8 cellular contexts compared by ENCODE assay signal in the genomic region with DNA sequence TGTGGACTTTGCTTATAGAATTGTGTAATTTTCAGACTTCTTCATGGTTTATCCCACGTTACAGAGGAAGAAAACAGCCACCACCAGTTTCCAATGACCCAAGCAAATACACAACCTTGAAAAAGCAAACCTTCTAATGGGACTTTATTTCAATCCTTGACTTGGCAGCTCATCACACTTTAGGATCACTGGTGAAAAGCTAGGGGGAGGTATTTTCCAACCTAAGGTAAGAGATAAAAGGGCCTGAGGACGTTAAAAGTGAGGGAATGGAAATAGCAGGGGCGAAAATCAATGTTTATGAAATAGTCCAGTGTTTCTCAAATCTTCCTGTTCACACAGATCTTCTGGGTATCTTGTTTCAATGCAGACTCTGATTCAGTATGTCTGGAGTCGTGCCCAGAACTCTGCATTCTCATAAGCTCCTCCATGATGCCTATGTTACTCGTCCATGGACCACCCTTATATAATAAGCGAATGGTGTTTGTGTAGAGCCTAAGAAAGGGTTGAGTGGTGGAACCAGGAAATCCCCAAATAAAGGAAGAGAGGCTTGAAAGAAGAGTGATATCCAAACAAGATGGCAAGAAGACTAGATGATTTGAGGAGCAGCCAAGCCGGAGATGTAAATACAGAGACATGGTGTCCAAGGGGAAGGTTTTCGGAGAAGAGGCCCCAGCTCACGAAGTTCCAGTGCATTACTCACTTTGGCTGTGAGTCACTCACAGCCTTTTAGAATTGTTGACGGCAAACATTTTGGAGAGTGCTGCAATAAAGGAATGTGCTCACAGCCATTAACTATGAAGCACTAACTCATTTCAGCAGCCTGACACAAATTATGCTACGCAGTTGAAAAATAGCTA.
DNase-seq lines count a peak whose midpoint lies in the region; FAIRE-seq and TF ChIP-seq lines count a peak whose summit lies in the region.

No MANE protein-coding gene starts in this region.

- H4K91ac ChIP-seq in trophoblast cell (ENCODE audit: low read depth, low read length): no peak overlapping the region

- no peak overlapping the region for H3K23ac ChIP-seq in trophoblast cell (ENCODE audit: low read length)

- TF ChIP-seq RAD21 in SK-N-SH (IDR thresholded peaks at IDR 0.05; ENCODE audit: low read length): no peak

- H2BK12ac ChIP-seq in trophoblast cell (ENCODE audit: low read length): no peak overlapping the region

- H2BK5ac ChIP-seq in trophoblast cell (ENCODE audit: low read depth, low read length, poor library complexity): no peak overlapping the region

- no peak overlapping the region for H4K12ac ChIP-seq in trophoblast cell (ENCODE audit: low read depth, low read length)

- H3K4me2 ChIP-seq in SK-N-SH (peak overlapping the region; percentile 64), trophoblast cell (ENCODE audit: low read length) (no peak overlapping the region)

- peaks cover 22% of the 10 kb centered on the region for H3F3A ChIP-seq in SK-N-SH (replicated peaks; ENCODE audit: insufficient read depth)

- H3K14ac ChIP-seq in trophoblast cell (ENCODE audit: low read length): no peak overlapping the region

- H3K9me2 ChIP-seq in SK-N-SH: no peaks in the 10 kb centered on the region

- TF ChIP-seq CTCF in BJ (IDR thresholded peaks at IDR 0.05; ENCODE audit: insufficient read depth, low read depth, low read length) (0 out of 2 replicates have a peak, but pooled peaks have one; percentile 4), SK-N-SH (IDR thresholded peaks at IDR 0.05) (no peak)

- H2AFZ ChIP-seq in SK-N-SH (ENCODE audit: low read depth) (peak overlapping the region; percentile 70; the same call in 1 of the 2 replicates), trophoblast cell (ENCODE audit: insufficient read depth, low read length, poor library complexity) (no peak overlapping the region)

- peak overlapping the region; percentile 28; the same call in 1 of the 2 replicates for H3K9ac ChIP-seq in SK-N-SH
- no peak overlapping the region for H3K9ac ChIP-seq in trophoblast cell (ENCODE audit: low read length)

- WGBS in SK-N-SH (ENCODE audit: low lambda C conversion rate): 18% methylated on average over 11 of the region's 11 CpGs
- no CpG with 5 or more reads among the region's 11 CpGs for WGBS in trophoblast cell (ENCODE audit: extremely low coverage, insufficient coverage, insufficient read length)

- no peak overlapping the region for H3K4ac ChIP-seq in trophoblast cell (ENCODE audit: low read depth, low read length)

- no peak overlapping the region for H4K8ac ChIP-seq in trophoblast cell (ENCODE audit: low read depth, low read length)

- no peak overlapping the region for H3K4me3 ChIP-seq in BJ (ENCODE audit: low read depth, low read length)
- peak overlapping the region in 1 of 2 experiments; percentile 9; a peak in 1 of 4 replicates for H3K4me3 ChIP-seq in SK-N-SH (ENCODE audit: low read depth in 2 of 2, low read length in 1 of 2)
- no peak overlapping the region for H3K4me3 ChIP-seq in trophoblast cell (ENCODE audit: low read depth, low read length)

- H3K79me1 ChIP-seq in trophoblast cell (ENCODE audit: low read length): no peaks in the 10 kb centered on the region

- no peak for TF ChIP-seq POLR2A in GM12892 (IDR thresholded peaks at IDR 0.05; ENCODE audit: low read depth, low read length)

- no peaks in the 10 kb centered on the region for H4K20me1 ChIP-seq in SK-N-SH (ENCODE audit: insufficient read depth)

- H3K27me3 ChIP-seq in BJ (ENCODE audit: control insufficient read depth, insufficient read depth, low read length) (no peaks in the 10 kb centered on the region), SK-N-SH (ENCODE audit: insufficient read depth) (no peaks in the 10 kb centered on the region), trophoblast cell (ENCODE audit: insufficient read depth, low read length) (no peaks in the 10 kb centered on the region)

- no peak for FAIRE-seq in GM12892 (lab: Jason Lieb, UNC)

- 0 out of 4 replicates have a peak, but pooled peaks cover 0 to 20% of the 10 kb centered on the region in 2 experiments for H3K4me1 ChIP-seq in SK-N-SH (ENCODE audit: control insufficient read depth in 1 of 2, insufficient read depth in 2 of 2, low read depth in 1 of 2, low read length in 1 of 2)
- peaks cover 3% of the 10 kb centered on the region in 2 experiments for H3K4me1 ChIP-seq in trophoblast cell (ENCODE audit: control insufficient read depth in 1 of 2, insufficient read depth in 2 of 2, low read length in 2 of 2)

- no peak overlapping the region for H2BK120ac ChIP-seq in trophoblast cell (ENCODE audit: insufficient read depth, low read length, poor library complexity)

- peak overlapping the region in 1 of 2 experiments; percentile 90; a peak in 2 of 4 replicates for H3K27ac ChIP-seq in SK-N-SH (ENCODE audit: low read depth in 2 of 2, low read length in 1 of 2)
- H3K27ac ChIP-seq in trophoblast cell (ENCODE audit: low read depth, low read length): no peak overlapping the region

- H3K9me3 ChIP-seq in SK-N-SH (no peaks in the 10 kb centered on the region), trophoblast cell (ENCODE audit: insufficient read depth, low read depth, low read length) (no peaks in the 10 kb centered on the region)

- H3K79me2 ChIP-seq in SK-N-SH (ENCODE audit: insufficient read depth): no peaks in the 10 kb centered on the region
- H3K79me2 ChIP-seq in trophoblast cell (ENCODE audit: control insufficient read depth, insufficient read depth, low read length, poor library complexity): no peaks in the 10 kb centered on the region

- H2AK5ac ChIP-seq in trophoblast cell (ENCODE audit: low read length): no peak overlapping the region

- H3K18ac ChIP-seq in trophoblast cell (ENCODE audit: low read length): no peak overlapping the region

- CTCF ChIA-PET in BJ (lab: Yijun Ruan, JAX) (interaction anchor here (1.4 kb wide), 1 partner anchor 11 kb away, joined by 5 read pairs; no protein-coding TSS in a partner anchor), SK-N-SH (lab: Yijun Ruan, JAX) (no interaction called here)

- POLR2A ChIA-PET in BJ (lab: Charles Lee): no interaction called here
- POLR2A ChIA-PET in SK-N-SH (lab: Yijun Ruan, JAX): no interaction called here

- DNase-seq in BJ (ENCODE audit: low read depth): peak; percentile 78
- DNase-seq in SK-N-SH: no peak
- DNase-seq in fibroblast of the conjunctiva (ENCODE audit: low read depth): peak; percentile 96
- peak; percentile 32 to 67 for DNase-seq in trophoblast cell
- DNase-seq in mucosa of gallbladder (ENCODE audit: low spot score): no peak
- DNase-seq in activated CD4-positive, CD25-positive, alpha-beta regulatory T cell (lab: John Stamatoyannopoulos, UW): no peak
- no peak for DNase-seq in activated CD4-positive, alpha-beta T cell treated with anti-CD3 and anti-CD28 coated beads, Interleukin-2, amount 50 U/mL, for 1 hour
- no peak for DNase-seq in GM12892 (ENCODE audit: insufficient read length)

- H3K36me3 ChIP-seq in BJ (ENCODE audit: control insufficient read depth, insufficient read depth, low read length): no peaks in the 10 kb centered on the region
- no peaks in the 10 kb centered on the region for H3K36me3 ChIP-seq in SK-N-SH (replicated peaks in 1 of 2; ENCODE audit: control insufficient read depth in 1 of 2, insufficient read depth in 2 of 2, low read length in 1 of 2)
- H3K36me3 ChIP-seq in trophoblast cell (ENCODE audit: control insufficient read depth in 1 of 2, insufficient read depth in 2 of 2, low read length in 2 of 2): no peaks in the 10 kb centered on the region

- 0 out of 4 replicates have a peak, but pooled peaks of 1 of the 2 experiments have one; percentile 8 for TF ChIP-seq EP300 in SK-N-SH (IDR thresholded peaks at IDR 0.05; ENCODE audit: borderline replicate concordance in 1 of 2, low read depth in 1 of 2, low read length in 1 of 2)

TF ChIP-seq in SK-N-SH, 30 proteins besides CTCF, POLR2A, EP300 and RAD21 (continues in another document):
- TF ChIP-seq, protein P1, sequence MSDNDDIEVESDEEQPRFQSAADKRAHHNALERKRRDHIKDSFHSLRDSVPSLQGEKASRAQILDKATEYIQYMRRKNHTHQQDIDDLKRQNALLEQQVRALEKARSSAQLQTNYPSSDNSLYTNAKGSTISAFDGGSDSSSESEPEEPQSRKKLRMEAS (IDR thresholded peaks at IDR 0.05; ENCODE audit: low read depth): peak; percentile 40; the same call in 1 of the 2 replicates
- TF ChIP-seq EZH2phosphoT487 (IDR thresholded peaks at IDR 0.05; ENCODE audit: borderline replicate concordance, low read depth) (no peak), JUND (IDR thresholded peaks at IDR 0.05) (peak; percentile 59), RCOR1 (IDR thresholded peaks at IDR 0.05; ENCODE audit: low read length) (no peak), GATA2 (CRISPR knock-in tag; IDR thresholded peaks at IDR 0.05) (no peak), FOXJ3 (CRISPR knock-in tag; IDR thresholded peaks at IDR 0.05) (no peak), POLR2AphosphoS5 (IDR thresholded peaks at IDR 0.05; ENCODE audit: low read depth, low read length) (no peak), FOSL2 (IDR thresholded peaks at IDR 0.05; ENCODE audit: borderline replicate concordance, low read depth) (peak; percentile 82), MEF2A (IDR thresholded peaks at IDR 0.05; ENCODE audit: borderline replicate concordance, low read depth) (no peak), FOXM1 (IDR thresholded peaks at IDR 0.05; ENCODE audit: low read depth) (no peak), SIN3A (IDR thresholded peaks at IDR 0.05; ENCODE audit: borderline replicate concordance, low read depth, low read length) (no peak), NRF1 (IDR thresholded peaks at IDR 0.05; ENCODE audit: low read depth, low read length) (no peak), RXRA (IDR thresholded peaks at IDR 0.05; ENCODE audit: borderline replicate concordance, low read depth) (no peak), TEAD4 (IDR thresholded peaks at IDR 0.05; ENCODE audit: borderline replicate concordance, insufficient read depth) (no peak; the same call in 1 of the 2 replicates), RFX5 (IDR thresholded peaks at IDR 0.05; ENCODE audit: low read length) (no peak), MXI1 (IDR thresholded peaks at IDR 0.05; ENCODE audit: low read depth, low read length) (no peak), ELF1 (IDR thresholded peaks at IDR 0.05) (no peak), TCF12 (IDR thresholded peaks at IDR 0.05) (peak; percentile 33)
- TF ChIP-seq, protein P2, sequence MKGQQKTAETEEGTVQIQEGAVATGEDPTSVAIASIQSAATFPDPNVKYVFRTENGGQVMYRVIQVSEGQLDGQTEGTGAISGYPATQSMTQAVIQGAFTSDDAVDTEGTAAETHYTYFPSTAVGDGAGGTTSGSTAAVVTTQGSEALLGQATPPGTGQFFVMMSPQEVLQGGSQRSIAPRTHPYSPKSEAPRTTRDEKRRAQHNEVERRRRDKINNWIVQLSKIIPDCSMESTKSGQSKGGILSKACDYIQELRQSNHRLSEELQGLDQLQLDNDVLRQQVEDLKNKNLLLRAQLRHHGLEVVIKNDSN (IDR thresholded peaks at IDR 0.05; ENCODE audit: borderline replicate concordance, low read depth): no peak

Comparison
In these comparisons a context has a peak if more than half of its experiments do, and no peak if none do; other contexts are left out.
1. DNase-seq: peak in BJ (single experiment), fibroblast of the conjunctiva (single experiment) and trophoblast cell (2 of 2); none in SK-N-SH (single experiment), mucosa of gallbladder (single experiment), activated CD4-positive, CD25-positive, alpha-beta regulatory T cell (0 of 4), activated CD4-positive, alpha-beta T cell treated with anti-CD3 and anti-CD28 coated beads, Interleukin-2, amount 50 U/mL, for 1 hour (single experiment) and GM12892 (single experiment).